ENCODE assay signal across 16 cellular contexts in the genomic region with DNA sequence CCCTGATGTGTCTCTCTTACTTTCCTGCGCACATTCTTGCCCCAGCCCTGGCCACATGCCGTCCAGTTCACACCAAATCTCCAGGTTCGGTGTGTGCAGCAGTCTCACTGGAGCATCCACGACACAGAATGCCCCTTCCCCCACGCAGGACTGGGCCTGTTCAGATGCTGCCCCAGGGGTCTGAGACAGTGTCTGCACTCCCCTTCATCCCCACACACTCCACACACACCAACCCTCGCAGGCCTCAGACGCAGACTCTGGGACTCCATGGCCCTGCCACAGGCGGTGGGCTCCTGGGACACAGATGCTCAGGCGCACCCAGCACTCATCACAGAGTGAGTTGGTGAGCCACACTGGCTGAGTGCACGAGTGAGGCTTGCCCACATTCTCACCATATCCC.
A peak's percentile ranks its signal among the peaks of the same experiment; 100 is the strongest.
DNase-seq lines count a peak whose midpoint lies in the region; ATAC-seq and TF ChIP-seq lines count a peak whose summit lies in the region.
"Had no signal": no experiment of that assay in that cellular context is flagged by ENCODE, and none has a peak within 500 bp of the region (broad histone marks: within the 10 kb centered on the region; RNA-seq: fewer than 3 reads in every experiment).

No MANE protein-coding gene starts in this region.

- peaks cover 73% of the 10 kb centered on the region for H3K4me1 ChIP-seq in CD8-positive, alpha-beta memory T cell (ENCODE audit: insufficient read depth, low read length)
- peaks cover 3 to 13% of the 10 kb centered on the region in 2 donors for H3K4me1 ChIP-seq in left lung

- H3K4me1 Mint-ChIP-seq in CD8-positive, alpha-beta memory T cell: peaks cover 45 to 77% (median 61%) of the 10 kb centered on the region in 3 donors
- H3K4me1 Mint-ChIP-seq in activated T-helper 2 cell treated with anti-CD3 and anti-CD28 coated beads, Interferon-gamma antibody, Interleukin-2, Interleukin-4, amounts not matched to agents 10 μg/mL and 5 μg/mL and 100 μg/mL, durations not matched to agents 14 hours and 24 hours and 36 hours (ENCODE audit: low read depth): peaks cover 69% of the 10 kb centered on the region
- peaks cover 78% of the 10 kb centered on the region for H3K4me1 Mint-ChIP-seq in glutamatergic neuron (ENCODE audit: low read depth, unreplicated experiment)

- intact Hi-C loops in activated T-helper 2 cell treated with anti-CD3 and anti-CD28 coated beads, Interferon-gamma antibody, Interleukin-2, Interleukin-4, amounts not matched to agents 10 μg/mL and 5 μg/mL and 100 μg/mL, durations not matched to agents 14 hours and 24 hours and 36 hours (cut with micrococcal nuclease): loop anchor here (1.0 to 5.0 kb wide), 4 partner anchors 8 to 114 kb away; no protein-coding TSS in a partner anchor
- intact Hi-C loops in left lung (cut with DNase I): no loop called here

- H3K4me3 Mint-ChIP-seq in CD8-positive, alpha-beta memory T cell: peak overlapping the region in 2 of 7 donors; percentile 34 to 41
- no peak overlapping the region for H3K4me3 Mint-ChIP-seq in activated T-helper 2 cell treated with anti-CD3 and anti-CD28 coated beads, Interferon-gamma antibody, Interleukin-2, Interleukin-4, amounts not matched to agents 10 μg/mL and 5 μg/mL and 100 μg/mL, durations not matched to agents 14 hours and 24 hours and 36 hours (ENCODE audit: low read depth)
- peak overlapping the region; percentile 63 for H3K4me3 Mint-ChIP-seq in glutamatergic neuron (ENCODE audit: unreplicated experiment)

- CTCF ChIA-PET in AG04450 (lab: Charles Lee): interaction anchor here (3.1 kb wide), 1 partner anchor 11 kb away, joined by 11 read pairs; no protein-coding TSS in a partner anchor
- CTCF ChIA-PET in CD8-positive, alpha-beta memory T cell (lab: Charles Lee): no interaction called here

- no peaks in the 10 kb centered on the region for H3K36me3 ChIP-seq in CD8-positive, alpha-beta memory T cell (ENCODE audit: insufficient read depth, low read length)
- peaks cover 0 to 21% of the 10 kb centered on the region in 2 donors for H3K36me3 ChIP-seq in left lung
- H3K36me3 ChIP-seq: ovary, thyroid gland had no signal

- no peaks in the 10 kb centered on the region for H3K9me3 Mint-ChIP-seq in CD8-positive, alpha-beta memory T cell
- no peaks in the 10 kb centered on the region for H3K9me3 Mint-ChIP-seq in activated T-helper 2 cell treated with anti-CD3 and anti-CD28 coated beads, Interferon-gamma antibody, Interleukin-2, Interleukin-4, amounts not matched to agents 10 μg/mL and 5 μg/mL and 100 μg/mL, durations not matched to agents 14 hours and 24 hours and 36 hours
- peaks cover 56% of the 10 kb centered on the region for H3K9me3 Mint-ChIP-seq in glutamatergic neuron (ENCODE audit: unreplicated experiment)

- H3K4me3 ChIP-seq in AG04450 (ENCODE audit: low read depth, low read length): no peak overlapping the region
- H3K4me3 ChIP-seq in CD8-positive, alpha-beta memory T cell (ENCODE audit: low read length): no peak overlapping the region
- no peak overlapping the region for H3K4me3 ChIP-seq in left lung
- H3K4me3 ChIP-seq: ovary, SJSA1, thyroid gland had no signal

- POLR2A ChIA-PET in AG04450 (lab: Yijun Ruan, JAX): interaction anchor here (0.9 kb wide), 1 partner anchor 12 kb away, joined by 3 read pairs; no protein-coding TSS in a partner anchor
- POLR2A ChIA-PET in CD8-positive, alpha-beta memory T cell (lab: Charles Lee): interaction anchor here (1.3 kb wide), 1 partner anchor 82 kb away, joined by 4 read pairs; no protein-coding TSS in a partner anchor

- ATAC-seq in left lung (no peak), GM18498 (IDR thresholded peaks at IDR 0.05; ENCODE audit: unreplicated experiment) (no peak), HG03439 (IDR thresholded peaks at IDR 0.05; ENCODE audit: unreplicated experiment) (no peak)

- TF ChIP-seq CTCF in AG04450 (IDR thresholded peaks at IDR 0.05; ENCODE audit: low read depth, low read length) (no peak), glutamatergic neuron (IDR thresholded peaks at IDR 0.05; ENCODE audit: partially characterized antibody, unreplicated experiment) (no peak), left lung (IDR thresholded peaks at IDR 0.05) (no peak)

- DNase-seq in AG04450 (ENCODE audit: low read depth, low spot score) (no peak), glutamatergic neuron (no peak), left lung (no peak), NCI-H187 (lab: John Stamatoyannopoulos, UW) (no peak)
- DNase-seq in CD8-positive, alpha-beta memory T cell: no peak
- DNase-seq in activated T-helper 2 cell treated with anti-CD3 and anti-CD28 coated beads, Interferon-gamma antibody, Interleukin-2, Interleukin-4, amounts not matched to agents 10 μg/mL and 5 μg/mL and 100 μg/mL, durations not matched to agents 14 hours and 24 hours and 36 hours (ENCODE audit: low spot score): no peak
- DNase-seq: AML-193, caudate nucleus, H7, NCI-H1694, NCI-H446, ovary, thyroid gland had no signal

- peaks cover 0 to 5% (median 2%) of the 10 kb centered on the region in 3 donors for H3K36me3 Mint-ChIP-seq in CD8-positive, alpha-beta memory T cell
- peaks cover 54% of the 10 kb centered on the region for H3K36me3 Mint-ChIP-seq in activated T-helper 2 cell treated with anti-CD3 and anti-CD28 coated beads, Interferon-gamma antibody, Interleukin-2, Interleukin-4, amounts not matched to agents 10 μg/mL and 5 μg/mL and 100 μg/mL, durations not matched to agents 14 hours and 24 hours and 36 hours (ENCODE audit: low read depth)
- H3K36me3 Mint-ChIP-seq in glutamatergic neuron (ENCODE audit: unreplicated experiment): peaks cover 25% of the 10 kb centered on the region

- H3K27ac Mint-ChIP-seq in CD8-positive, alpha-beta memory T cell: peak overlapping the region in 7 of 8 donors; percentile 91 to 97 (median 95)
- peak overlapping the region; percentile 42 for H3K27ac Mint-ChIP-seq in activated T-helper 2 cell treated with anti-CD3 and anti-CD28 coated beads, Interferon-gamma antibody, Interleukin-2, Interleukin-4, amounts not matched to agents 10 μg/mL and 5 μg/mL and 100 μg/mL, durations not matched to agents 14 hours and 24 hours and 36 hours
- H3K27ac Mint-ChIP-seq in glutamatergic neuron (ENCODE audit: unreplicated experiment): peak overlapping the region; percentile 88

- H3K9me3 ChIP-seq in AG04450 (ENCODE audit: control insufficient read depth, insufficient read depth, low read length) (no peaks in the 10 kb centered on the region; the same call in 1 of the 2 replicates), left lung (no peaks in the 10 kb centered on the region)
- H3K9me3 ChIP-seq in CD8-positive, alpha-beta memory T cell (ENCODE audit: low read length): no peaks in the 10 kb centered on the region
- H3K9me3 ChIP-seq: ovary, SJSA1, thyroid gland had no signal

- no peaks in the 10 kb centered on the region for H3K27me3 Mint-ChIP-seq in CD8-positive, alpha-beta memory T cell
- H3K27me3 Mint-ChIP-seq in activated T-helper 2 cell treated with anti-CD3 and anti-CD28 coated beads, Interferon-gamma antibody, Interleukin-2, Interleukin-4, amounts not matched to agents 10 μg/mL and 5 μg/mL and 100 μg/mL, durations not matched to agents 14 hours and 24 hours and 36 hours (ENCODE audit: low read depth): no peaks in the 10 kb centered on the region
- peaks cover 56% of the 10 kb centered on the region for H3K27me3 Mint-ChIP-seq in glutamatergic neuron (ENCODE audit: unreplicated experiment)

- H3K27me3 ChIP-seq in AG04450 (ENCODE audit: control insufficient read depth, insufficient read depth, low read length) (no peaks in the 10 kb centered on the region), left lung (no peaks in the 10 kb centered on the region)
- no peaks in the 10 kb centered on the region for H3K27me3 ChIP-seq in CD8-positive, alpha-beta memory T cell (ENCODE audit: insufficient read depth, low read length, poor library complexity, severe bottlenecking)
- H3K27me3 ChIP-seq: ovary, SJSA1, thyroid gland had no signal

- H3K27ac ChIP-seq in AG04450 (ENCODE audit: low read depth, low read length) (peak overlapping the region; percentile 83), left lung (no peak overlapping the region)
- H3K27ac ChIP-seq in CD8-positive, alpha-beta memory T cell (ENCODE audit: low read depth, low read length): no peak overlapping the region
- H3K27ac ChIP-seq: ovary, thyroid gland had no signal

Comparison
In these comparisons a context has a peak if more than half of its experiments do, and no peak if none do; other contexts are left out.
1. H3K27ac Mint-ChIP-seq: peak in every context shown above with its lines; median percentile 95 in CD8-positive, alpha-beta memory T cell; 88 in glutamatergic neuron; 42 in activated T-helper 2 cell treated with anti-CD3 and anti-CD28 coated beads, Interferon-gamma antibody, Interleukin-2, Interleukin-4, amounts not matched to agents 10 μg/mL and 5 μg/mL and 100 μg/mL, durations not matched to agents 14 hours and 24 hours and 36 hours.